ENCODE assay signal across 12 cellular contexts in genomic region chr3:9036327-9037112, GRCh38.
DNase-seq lines count a peak whose midpoint lies in the region; TF ChIP-seq lines count a peak whose summit lies in the region.
"Had no signal": no experiment of that assay in that cellular context is flagged by ENCODE, and none has a peak within 500 bp of the region (broad histone marks: within the 10 kb centered on the region; RNA-seq: fewer than 3 reads in every experiment).

No MANE protein-coding gene starts in this region.

- no peak overlapping the region for H2AFZ ChIP-seq in smooth muscle cell (ENCODE audit: low read depth)

- peaks cover 25 to 56% (median 48%) of the 10 kb centered on the region in 10 experiments for H3K4me1 ChIP-seq in BLaER1 treated with 17β-estradiol and CSF1 and Interleukin-3, amounts not matched to agents 10 nM and 100 nM
- H3K4me1 ChIP-seq in rectal smooth muscle tissue (ENCODE audit: control insufficient read depth, insufficient read depth, low read length) (peaks cover 15% of the 10 kb centered on the region), smooth muscle cell (ENCODE audit: low read depth) (no peaks in the 10 kb centered on the region)

- H3K27me3 ChIP-seq in BLaER1 treated with 17β-estradiol and CSF1 and Interleukin-3, amounts not matched to agents 10 nM and 100 nM: no peaks in the 10 kb centered on the region
- H3K27me3 ChIP-seq in rectal smooth muscle tissue (ENCODE audit: control insufficient read depth, insufficient read depth, low read length) (no peaks in the 10 kb centered on the region), smooth muscle cell (ENCODE audit: low read depth) (no peaks in the 10 kb centered on the region)

- H3K9me3 ChIP-seq in BLaER1 treated with 17β-estradiol and CSF1 and Interleukin-3, amounts not matched to agents 10 nM and 100 nM (replicated peaks in 1 of 11): no peaks in the 10 kb centered on the region; a peak in 1 of 22 replicates
- no peaks in the 10 kb centered on the region for H3K9me3 ChIP-seq in smooth muscle cell (replicated peaks; ENCODE audit: low read depth)

- H4K20me1 ChIP-seq in BLaER1 treated with 17β-estradiol and CSF1 and Interleukin-3, amounts not matched to agents 10 nM and 100 nM: no peaks in the 10 kb centered on the region; a peak in 1 of 22 replicates
- no peaks in the 10 kb centered on the region for H4K20me1 ChIP-seq in smooth muscle cell (ENCODE audit: low read depth)

- in situ Hi-C loops in GM13977 (cut with MboI; ENCODE audit: low pct_unique_long_range_greater_than_20kb, low sequenced_read_pairs, unreplicated experiment): no loop called here

- peak overlapping the region in 1 of 11 experiments; percentile 19; a peak in 2 of 22 replicates for H3K9ac ChIP-seq in BLaER1 treated with 17β-estradiol and CSF1 and Interleukin-3, amounts not matched to agents 10 nM and 100 nM
- H3K9ac ChIP-seq in rectal smooth muscle tissue (ENCODE audit: low read length): no peak overlapping the region
- no peak overlapping the region for H3K9ac ChIP-seq in smooth muscle cell (ENCODE audit: low read depth)

- H3K27ac ChIP-seq in BLaER1 treated with 17β-estradiol and CSF1 and Interleukin-3, amounts not matched to agents 10 nM and 100 nM: peak overlapping the region in 7 of 11 experiments; percentile 5 to 36 (median 25); a peak in 6 of 22 replicates
- peak overlapping the region; percentile 86 for H3K27ac ChIP-seq in RWPE1
- peak overlapping the region; percentile 35 for H3K27ac ChIP-seq in rectal smooth muscle tissue (ENCODE audit: low read depth, low read length)
- no peak overlapping the region for H3K27ac ChIP-seq in smooth muscle cell (ENCODE audit: low read depth)

- POLR2A ChIA-PET in RWPE1 (lab: Yijun Ruan, JAX; ENCODE audit: low non-redundant PET): no interaction called here

- H3K4me3 ChIP-seq in BLaER1 treated with 17β-estradiol and CSF1 and Interleukin-3, amounts not matched to agents 10 nM and 100 nM: no peak overlapping the region
- H3K4me3 ChIP-seq in foreskin fibroblast (ENCODE audit: low read depth in 1 of 2, low read length in 2 of 2) (no peak overlapping the region), rectal smooth muscle tissue (ENCODE audit: low read length) (no peak overlapping the region), smooth muscle cell (no peak overlapping the region)

- TF ChIP-seq CTCF in RWPE1 (conservative IDR thresholded peaks at IDR 0.05; ENCODE audit: low read depth): no peak
- TF ChIP-seq CTCF in foreskin fibroblast (IDR thresholded peaks at IDR 0.05; ENCODE audit: low read depth, low read length): no peak
- no peak for TF ChIP-seq CTCF in smooth muscle cell (IDR thresholded peaks at IDR 0.05; ENCODE audit: borderline replicate concordance, insufficient read depth, poor library complexity, severe bottlenecking)
- TF ChIP-seq CTCF in GM13977 (IDR thresholded peaks at IDR 0.05; ENCODE audit: extremely low read depth, insufficient read depth, missing control alignments): no peak
- no peak for TF ChIP-seq CTCF in GM20000 (IDR thresholded peaks at IDR 0.05; ENCODE audit: extremely low read depth, missing control alignments)

- 80% methylated on average over 9 of the region's 9 CpGs for WGBS in smooth muscle cell (ENCODE audit: low lambda C conversion rate)

- no peaks in the 10 kb centered on the region for H3K79me2 ChIP-seq in smooth muscle cell (ENCODE audit: low read depth)

- DNase-seq in RWPE1 (ENCODE audit: low spot score): no peak
- peak; percentile 64 to 89 for DNase-seq in foreskin fibroblast
- DNase-seq in smooth muscle cell (lab: John Stamatoyannopoulos, UW; ENCODE audit: unreplicated experiment): no peak
- no peak for DNase-seq in GM13977 (ENCODE audit: low spot score)
- DNase-seq in GM20000 (ENCODE audit: low spot score): no peak
- no peak for DNase-seq in DMS53 treated with DMSO at 0.1 percent for 48 hours (lab: John Stamatoyannopoulos, UW; ENCODE audit: unreplicated experiment)
- DNase-seq: CD4-positive, CD25-positive, alpha-beta regulatory T cell; GOT3; natural killer cell; NCI-H2081 treated with DMSO at 0.1 percent for 48 hours had no signal

- peak overlapping the region in 9 of 11 experiments; percentile 42 to 90 (median 72); a peak in 14 of 22 replicates for H3K4me2 ChIP-seq in BLaER1 treated with 17β-estradiol and CSF1 and Interleukin-3, amounts not matched to agents 10 nM and 100 nM
- no peak overlapping the region for H3K4me2 ChIP-seq in smooth muscle cell

- no peaks in the 10 kb centered on the region for H3F3A ChIP-seq in smooth muscle cell (ENCODE audit: low read depth)

- CTCF ChIA-PET in RWPE1 (lab: Yijun Ruan, JAX): interaction anchor here (0.5 kb wide), 1 partner anchor 1123 kb away, joined by 3 read pairs; no protein-coding TSS in a partner anchor

- peaks cover 0 to 6% (median 0%) of the 10 kb centered on the region in 11 experiments; a peak in 1 of 22 replicates for H3K36me3 ChIP-seq in BLaER1 treated with 17β-estradiol and CSF1 and Interleukin-3, amounts not matched to agents 10 nM and 100 nM
- H3K36me3 ChIP-seq in rectal smooth muscle tissue (ENCODE audit: control insufficient read depth, insufficient read depth, low read length) (no peaks in the 10 kb centered on the region), smooth muscle cell (ENCODE audit: low read depth) (no peaks in the 10 kb centered on the region)

Comparison
In these comparisons a context has a peak if more than half of its experiments do, and no peak if none do; other contexts are left out.
1. DNase-seq: peak in foreskin fibroblast (2 of 2); none in RWPE1 (single experiment), smooth muscle cell (single experiment), GM13977 (single experiment), GM20000 (single experiment) and DMS53 treated with DMSO at 0.1 percent for 48 hours (single experiment).